1 cellular context compared by ENCODE assay signal in the genomic region with DNA sequence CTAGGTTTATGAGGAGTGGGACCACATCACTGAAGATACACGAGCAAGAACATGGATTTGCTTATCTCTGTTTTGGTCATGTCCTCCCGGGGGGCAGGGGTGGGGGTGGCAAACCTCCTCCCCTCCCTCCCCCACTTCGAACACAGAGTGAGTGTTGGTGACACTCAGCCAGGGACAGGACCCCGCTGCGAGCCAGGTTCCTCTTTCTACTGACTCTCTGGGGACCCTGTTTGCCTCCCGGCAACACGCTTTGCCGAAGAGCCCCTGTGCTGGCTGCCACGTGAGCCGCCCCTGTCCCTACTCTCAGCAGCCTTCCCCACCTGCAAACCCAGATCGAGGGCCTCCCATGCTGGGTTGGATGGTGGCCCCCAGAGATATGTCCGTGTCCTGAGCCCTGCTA.
TF ChIP-seq lines count a peak whose summit lies in the region.

No MANE protein-coding gene starts in this region.

TF ChIP-seq in K562, 482 proteins besides CTCF, POLR2A, EP300 and RAD21 (continued from another document):
- TF ChIP-seq ZNF707 (CRISPR knock-in tag; conservative IDR thresholded peaks at IDR 0.05): no peak
- TF ChIP-seq, protein P1, sequence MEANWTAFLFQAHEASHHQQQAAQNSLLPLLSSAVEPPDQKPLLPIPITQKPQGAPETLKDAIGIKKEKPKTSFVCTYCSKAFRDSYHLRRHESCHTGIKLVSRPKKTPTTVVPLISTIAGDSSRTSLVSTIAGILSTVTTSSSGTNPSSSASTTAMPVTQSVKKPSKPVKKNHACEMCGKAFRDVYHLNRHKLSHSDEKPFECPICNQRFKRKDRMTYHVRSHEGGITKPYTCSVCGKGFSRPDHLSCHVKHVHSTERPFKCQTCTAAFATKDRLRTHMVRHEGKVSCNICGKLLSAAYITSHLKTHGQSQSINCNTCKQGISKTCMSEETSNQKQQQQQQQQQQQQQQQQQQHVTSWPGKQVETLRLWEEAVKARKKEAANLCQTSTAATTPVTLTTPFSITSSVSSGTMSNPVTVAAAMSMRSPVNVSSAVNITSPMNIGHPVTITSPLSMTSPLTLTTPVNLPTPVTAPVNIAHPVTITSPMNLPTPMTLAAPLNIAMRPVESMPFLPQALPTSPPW (CRISPR knock-in tag; IDR thresholded peaks at IDR 0.05): peak; percentile 81
- TF ChIP-seq, protein P2, sequence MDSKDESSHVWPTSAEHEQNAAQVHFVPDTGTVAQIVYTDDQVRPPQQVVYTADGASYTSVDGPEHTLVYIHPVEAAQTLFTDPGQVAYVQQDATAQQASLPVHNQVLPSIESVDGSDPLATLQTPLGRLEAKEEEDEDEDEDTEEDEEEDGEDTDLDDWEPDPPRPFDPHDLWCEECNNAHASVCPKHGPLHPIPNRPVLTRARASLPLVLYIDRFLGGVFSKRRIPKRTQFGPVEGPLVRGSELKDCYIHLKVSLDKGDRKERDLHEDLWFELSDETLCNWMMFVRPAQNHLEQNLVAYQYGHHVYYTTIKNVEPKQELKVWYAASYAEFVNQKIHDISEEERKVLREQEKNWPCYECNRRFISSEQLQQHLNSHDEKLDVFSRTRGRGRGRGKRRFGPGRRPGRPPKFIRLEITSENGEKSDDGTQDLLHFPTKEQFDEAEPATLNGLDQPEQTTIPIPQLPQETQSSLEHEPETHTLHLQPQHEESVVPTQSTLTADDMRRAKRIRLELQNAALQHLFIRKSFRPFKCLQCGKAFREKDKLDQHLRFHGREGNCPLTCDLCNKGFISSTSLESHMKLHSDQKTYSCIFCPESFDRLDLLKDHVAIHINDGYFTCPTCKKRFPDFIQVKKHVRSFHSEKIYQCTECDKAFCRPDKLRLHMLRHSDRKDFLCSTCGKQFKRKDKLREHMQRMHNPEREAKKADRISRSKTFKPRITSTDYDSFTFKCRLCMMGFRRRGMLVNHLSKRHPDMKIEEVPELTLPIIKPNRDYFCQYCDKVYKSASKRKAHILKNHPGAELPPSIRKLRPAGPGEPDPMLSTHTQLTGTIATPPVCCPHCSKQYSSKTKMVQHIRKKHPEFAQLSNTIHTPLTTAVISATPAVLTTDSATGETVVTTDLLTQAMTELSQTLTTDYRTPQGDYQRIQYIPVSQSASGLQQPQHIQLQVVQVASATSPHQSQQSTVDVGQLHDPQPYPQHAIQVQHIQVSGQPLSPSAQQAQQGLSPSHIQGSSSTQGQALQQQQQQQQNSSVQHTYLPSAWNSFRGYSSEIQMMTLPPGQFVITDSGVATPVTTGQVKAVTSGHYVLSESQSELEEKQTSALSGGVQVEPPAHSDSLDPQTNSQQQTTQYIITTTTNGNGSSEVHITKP (IDR thresholded peaks at IDR 0.05; ENCODE audit: partially characterized antibody): peak; percentile 72
- peak; percentile 27; the same call in 1 of the 2 replicates for TF ChIP-seq EGR1 (conservative IDR thresholded peaks at IDR 0.05)
- TF ChIP-seq TCFL5 (CRISPR knock-in tag; conservative IDR thresholded peaks at IDR 0.05): no peak
- TF ChIP-seq SOX6 (IDR thresholded peaks at IDR 0.05): peak; percentile 12; the same call in 1 of the 2 replicates
- no peak for TF ChIP-seq POLR2H (tag; IDR thresholded peaks at IDR 0.05; ENCODE audit: low read depth)
- peak; percentile 49; the same call in 1 of the 2 replicates for TF ChIP-seq SPI1 (IDR thresholded peaks at IDR 0.05; ENCODE audit: borderline replicate concordance, low read depth, low read length)
- peak; percentile 14; the same call in 1 of the 2 replicates for TF ChIP-seq BHLHE40 (IDR thresholded peaks at IDR 0.05; ENCODE audit: low read length)
- TF ChIP-seq ZNF445 (CRISPR knock-in tag; IDR thresholded peaks at IDR 0.05; ENCODE audit: low read depth): no peak
- no peak for TF ChIP-seq ZNF75A (CRISPR knock-in tag; IDR thresholded peaks at IDR 0.05)
- TF ChIP-seq ATF1 (CRISPR knock-in tag; IDR thresholded peaks at IDR 0.05): no peak
- 0 out of 2 replicates have a peak, but pooled peaks have one; percentile 9 for TF ChIP-seq ATF1 (tag; IDR thresholded peaks at IDR 0.05)
- no peak for TF ChIP-seq SP1 (CRISPR knock-in tag; IDR thresholded peaks at IDR 0.05)
- TF ChIP-seq L3MBTL2 (IDR thresholded peaks at IDR 0.05): peak; percentile 77
- peak; percentile 52; the same call in 1 of the 2 replicates for TF ChIP-seq ZBTB7A (IDR thresholded peaks at IDR 0.05; ENCODE audit: borderline replicate concordance, control insufficient read depth, low read depth, low read length)
- TF ChIP-seq RNF2 (IDR thresholded peaks at IDR 0.05): peak; percentile 58; the same call in 1 of the 2 replicates
- no peak for TF ChIP-seq MYNN (IDR thresholded peaks at IDR 0.05)
- TF ChIP-seq MYNN (CRISPR knock-in tag; IDR thresholded peaks at IDR 0.05): no peak
- TF ChIP-seq, protein P3, sequence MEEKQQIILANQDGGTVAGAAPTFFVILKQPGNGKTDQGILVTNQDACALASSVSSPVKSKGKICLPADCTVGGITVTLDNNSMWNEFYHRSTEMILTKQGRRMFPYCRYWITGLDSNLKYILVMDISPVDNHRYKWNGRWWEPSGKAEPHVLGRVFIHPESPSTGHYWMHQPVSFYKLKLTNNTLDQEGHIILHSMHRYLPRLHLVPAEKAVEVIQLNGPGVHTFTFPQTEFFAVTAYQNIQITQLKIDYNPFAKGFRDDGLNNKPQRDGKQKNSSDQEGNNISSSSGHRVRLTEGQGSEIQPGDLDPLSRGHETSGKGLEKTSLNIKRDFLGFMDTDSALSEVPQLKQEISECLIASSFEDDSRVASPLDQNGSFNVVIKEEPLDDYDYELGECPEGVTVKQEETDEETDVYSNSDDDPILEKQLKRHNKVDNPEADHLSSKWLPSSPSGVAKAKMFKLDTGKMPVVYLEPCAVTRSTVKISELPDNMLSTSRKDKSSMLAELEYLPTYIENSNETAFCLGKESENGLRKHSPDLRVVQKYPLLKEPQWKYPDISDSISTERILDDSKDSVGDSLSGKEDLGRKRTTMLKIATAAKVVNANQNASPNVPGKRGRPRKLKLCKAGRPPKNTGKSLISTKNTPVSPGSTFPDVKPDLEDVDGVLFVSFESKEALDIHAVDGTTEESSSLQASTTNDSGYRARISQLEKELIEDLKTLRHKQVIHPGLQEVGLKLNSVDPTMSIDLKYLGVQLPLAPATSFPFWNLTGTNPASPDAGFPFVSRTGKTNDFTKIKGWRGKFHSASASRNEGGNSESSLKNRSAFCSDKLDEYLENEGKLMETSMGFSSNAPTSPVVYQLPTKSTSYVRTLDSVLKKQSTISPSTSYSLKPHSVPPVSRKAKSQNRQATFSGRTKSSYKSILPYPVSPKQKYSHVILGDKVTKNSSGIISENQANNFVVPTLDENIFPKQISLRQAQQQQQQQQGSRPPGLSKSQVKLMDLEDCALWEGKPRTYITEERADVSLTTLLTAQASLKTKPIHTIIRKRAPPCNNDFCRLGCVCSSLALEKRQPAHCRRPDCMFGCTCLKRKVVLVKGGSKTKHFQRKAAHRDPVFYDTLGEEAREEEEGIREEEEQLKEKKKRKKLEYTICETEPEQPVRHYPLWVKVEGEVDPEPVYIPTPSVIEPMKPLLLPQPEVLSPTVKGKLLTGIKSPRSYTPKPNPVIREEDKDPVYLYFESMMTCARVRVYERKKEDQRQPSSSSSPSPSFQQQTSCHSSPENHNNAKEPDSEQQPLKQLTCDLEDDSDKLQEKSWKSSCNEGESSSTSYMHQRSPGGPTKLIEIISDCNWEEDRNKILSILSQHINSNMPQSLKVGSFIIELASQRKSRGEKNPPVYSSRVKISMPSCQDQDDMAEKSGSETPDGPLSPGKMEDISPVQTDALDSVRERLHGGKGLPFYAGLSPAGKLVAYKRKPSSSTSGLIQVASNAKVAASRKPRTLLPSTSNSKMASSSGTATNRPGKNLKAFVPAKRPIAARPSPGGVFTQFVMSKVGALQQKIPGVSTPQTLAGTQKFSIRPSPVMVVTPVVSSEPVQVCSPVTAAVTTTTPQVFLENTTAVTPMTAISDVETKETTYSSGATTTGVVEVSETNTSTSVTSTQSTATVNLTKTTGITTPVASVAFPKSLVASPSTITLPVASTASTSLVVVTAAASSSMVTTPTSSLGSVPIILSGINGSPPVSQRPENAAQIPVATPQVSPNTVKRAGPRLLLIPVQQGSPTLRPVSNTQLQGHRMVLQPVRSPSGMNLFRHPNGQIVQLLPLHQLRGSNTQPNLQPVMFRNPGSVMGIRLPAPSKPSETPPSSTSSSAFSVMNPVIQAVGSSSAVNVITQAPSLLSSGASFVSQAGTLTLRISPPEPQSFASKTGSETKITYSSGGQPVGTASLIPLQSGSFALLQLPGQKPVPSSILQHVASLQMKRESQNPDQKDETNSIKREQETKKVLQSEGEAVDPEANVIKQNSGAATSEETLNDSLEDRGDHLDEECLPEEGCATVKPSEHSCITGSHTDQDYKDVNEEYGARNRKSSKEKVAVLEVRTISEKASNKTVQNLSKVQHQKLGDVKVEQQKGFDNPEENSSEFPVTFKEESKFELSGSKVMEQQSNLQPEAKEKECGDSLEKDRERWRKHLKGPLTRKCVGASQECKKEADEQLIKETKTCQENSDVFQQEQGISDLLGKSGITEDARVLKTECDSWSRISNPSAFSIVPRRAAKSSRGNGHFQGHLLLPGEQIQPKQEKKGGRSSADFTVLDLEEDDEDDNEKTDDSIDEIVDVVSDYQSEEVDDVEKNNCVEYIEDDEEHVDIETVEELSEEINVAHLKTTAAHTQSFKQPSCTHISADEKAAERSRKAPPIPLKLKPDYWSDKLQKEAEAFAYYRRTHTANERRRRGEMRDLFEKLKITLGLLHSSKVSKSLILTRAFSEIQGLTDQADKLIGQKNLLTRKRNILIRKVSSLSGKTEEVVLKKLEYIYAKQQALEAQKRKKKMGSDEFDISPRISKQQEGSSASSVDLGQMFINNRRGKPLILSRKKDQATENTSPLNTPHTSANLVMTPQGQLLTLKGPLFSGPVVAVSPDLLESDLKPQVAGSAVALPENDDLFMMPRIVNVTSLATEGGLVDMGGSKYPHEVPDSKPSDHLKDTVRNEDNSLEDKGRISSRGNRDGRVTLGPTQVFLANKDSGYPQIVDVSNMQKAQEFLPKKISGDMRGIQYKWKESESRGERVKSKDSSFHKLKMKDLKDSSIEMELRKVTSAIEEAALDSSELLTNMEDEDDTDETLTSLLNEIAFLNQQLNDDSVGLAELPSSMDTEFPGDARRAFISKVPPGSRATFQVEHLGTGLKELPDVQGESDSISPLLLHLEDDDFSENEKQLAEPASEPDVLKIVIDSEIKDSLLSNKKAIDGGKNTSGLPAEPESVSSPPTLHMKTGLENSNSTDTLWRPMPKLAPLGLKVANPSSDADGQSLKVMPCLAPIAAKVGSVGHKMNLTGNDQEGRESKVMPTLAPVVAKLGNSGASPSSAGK (IDR thresholded peaks at IDR 0.05): peak; percentile 54
